8 cellular contexts compared by ENCODE assay signal in genomic region chr5:140176028-140176382, GRCh38. TPM values are rescaled to one million over a fixed set of nuclear protein-coding genes. Genes with fewer than 3 reads are reported as not detected.
DNase-seq lines count a peak whose midpoint lies in the region; ATAC-seq, FAIRE-seq and TF ChIP-seq lines count a peak whose summit lies in the region.

No MANE protein-coding gene starts in this region.

- no peak overlapping the region for H4K8ac ChIP-seq in H1 (ENCODE audit: extremely low read depth, insufficient read depth, low read length)

- H3K4me3 ChIP-seq in CD4-positive, CD25-positive, alpha-beta regulatory T cell (ENCODE audit: low read depth, low read length): peak overlapping the region; percentile 73
- H3K4me3 ChIP-seq in OCI-LY1 (ENCODE audit: low read depth, low read length, poor library complexity, severe bottlenecking) (peak overlapping the region; percentile 80), H1 (ENCODE audit: extremely low read depth in 1 of 4, insufficient read depth in 2 of 4, low read depth in 3 of 4, low read length in 4 of 4) (peak overlapping the region; percentile 60 to 93 (median 80)), neuron (ENCODE audit: low read length) (peak overlapping the region; percentile 68)

- no peaks in the 10 kb centered on the region for H3K9me2 ChIP-seq in OCI-LY1 (ENCODE audit: low read depth, low read length)

- peaks cover 7% of the 10 kb centered on the region; the same call in 1 of the 2 replicates for H3K23me2 ChIP-seq in H1 (ENCODE audit: low read depth, low read length)

- H3K36me3 ChIP-seq in CD4-positive, CD25-positive, alpha-beta regulatory T cell (ENCODE audit: control insufficient read depth, insufficient read depth, low read length): no peaks in the 10 kb centered on the region
- no peaks in the 10 kb centered on the region for H3K36me3 ChIP-seq in OCI-LY1 (ENCODE audit: insufficient read depth, low read length)
- no peaks in the 10 kb centered on the region for H3K36me3 ChIP-seq in H1 (ENCODE audit: control insufficient read depth in 2 of 4, insufficient read depth in 4 of 4, low read length in 3 of 4)
- H3K36me3 ChIP-seq in neuron (ENCODE audit: insufficient read depth, low read length): no peaks in the 10 kb centered on the region

- peaks cover 20% of the 10 kb centered on the region for H3K27me3 Mint-ChIP-seq in CD4-positive, CD25-positive, alpha-beta regulatory T cell

- H2BK15ac ChIP-seq in H1 (ENCODE audit: low read length): no peak overlapping the region

- TF ChIP-seq RAD21 in H1 (IDR thresholded peaks at IDR 0.05 in 1 of 2, conservative IDR thresholded peaks at IDR 0.05 in 1 of 2; ENCODE audit: low read depth in 2 of 2, low read length in 2 of 2): no peak

- no peak overlapping the region for H3K23ac ChIP-seq in H1 (ENCODE audit: insufficient read length)

- H4K5ac ChIP-seq in H1 (ENCODE audit: insufficient read length, low read depth, low read length): no peak overlapping the region

- POLR2A ChIA-PET in H1 (lab: Charles Lee; ENCODE audit: partially characterized antibody): no interaction called here

- no peak overlapping the region for H4K91ac ChIP-seq in H1 (replicated peaks; ENCODE audit: insufficient read length, low read length)

- H3K4me1 Mint-ChIP-seq in CD4-positive, CD25-positive, alpha-beta regulatory T cell: peaks cover 9 to 18% (median 11%) of the 10 kb centered on the region in 4 donors

- peak overlapping the region; percentile 96 to 98 (median 97) for H3K27ac Mint-ChIP-seq in CD4-positive, CD25-positive, alpha-beta regulatory T cell

- no peaks in the 10 kb centered on the region for H3K79me1 ChIP-seq in H1 (ENCODE audit: low read depth, low read length)

- CTCF ChIA-PET in H1 (lab: Charles Lee; ENCODE audit: partially characterized antibody): interaction anchor here (6.1 kb wide), 1 partner anchor 65 kb away, joined by 41 read pairs; no protein-coding TSS in a partner anchor

- no peak for FAIRE-seq in H1 (lab: Jason Lieb, UNC)

- H2BK120ac ChIP-seq in H1 (replicated peaks; ENCODE audit: low read depth, low read length): no peak overlapping the region

- no peak for TF ChIP-seq POLR2A in H1 (IDR thresholded peaks at IDR 0.05; ENCODE audit: control extremely low read depth in 1 of 2, low read depth in 2 of 2, low read length in 2 of 2)

- H2BK5ac ChIP-seq in H1 (ENCODE audit: low read depth, low read length): peak overlapping the region; percentile 71; the same call in 1 of the 2 replicates

- H3K36me3 Mint-ChIP-seq in CD4-positive, CD25-positive, alpha-beta regulatory T cell: no peaks in the 10 kb centered on the region

- no peaks in the 10 kb centered on the region for H3K9me3 Mint-ChIP-seq in CD4-positive, CD25-positive, alpha-beta regulatory T cell

- no peak for TF ChIP-seq EP300 in H1 (IDR thresholded peaks at IDR 0.05; ENCODE audit: borderline replicate concordance in 1 of 2, low read depth in 2 of 2, low read length in 2 of 2)

- no peak for DNase-seq in CD4-positive, CD25-positive, alpha-beta regulatory T cell
- DNase-seq in H1 (ENCODE audit: low read depth in 1 of 2, low spot score in 2 of 2): no peak
- DNase-seq in pons (ENCODE audit: low spot score): no peak

- no peak overlapping the region for H3K14ac ChIP-seq in H1 (ENCODE audit: insufficient read length)

- no peaks in the 10 kb centered on the region for H3K79me2 ChIP-seq in OCI-LY1 (ENCODE audit: insufficient read depth, low read length)
- H3K79me2 ChIP-seq in H1 (ENCODE audit: control insufficient read depth in 1 of 2, insufficient read depth in 2 of 2, low read length in 2 of 2): no peaks in the 10 kb centered on the region

- H3K9me3 ChIP-seq in CD4-positive, CD25-positive, alpha-beta regulatory T cell (ENCODE audit: control insufficient read depth in 2 of 2, low read length in 2 of 2): no peaks in the 10 kb centered on the region
- H3K9me3 ChIP-seq in OCI-LY1 (ENCODE audit: low read length) (no peaks in the 10 kb centered on the region), H1 (ENCODE audit: insufficient read depth in 2 of 2, low read depth in 1 of 2, low read length in 1 of 2) (no peaks in the 10 kb centered on the region), neuron (ENCODE audit: low read length) (no peaks in the 10 kb centered on the region)

- TF ChIP-seq CTCF in OCI-LY1 (IDR thresholded peaks at IDR 0.05; ENCODE audit: low read length) (no peak), H1 (IDR thresholded peaks at IDR 0.05; ENCODE audit: control extremely low read depth in 1 of 3, insufficient read depth in 1 of 3, low read depth in 1 of 3, low read length in 3 of 3) (no peak)

- H3K18ac ChIP-seq in H1 (ENCODE audit: extremely low read depth, low read length): peak overlapping the region; percentile 38; the same call in 1 of the 2 replicates

- H3F3A ChIP-seq in OCI-LY1 (ENCODE audit: insufficient read depth, low read length): no peaks in the 10 kb centered on the region; the same call in 1 of the 2 replicates

- H3K4me3 Mint-ChIP-seq in CD4-positive, CD25-positive, alpha-beta regulatory T cell: peak overlapping the region; percentile 87 to 94 (median 93)

- no peak overlapping the region for H2BK20ac ChIP-seq in H1 (ENCODE audit: low read length)

- H3K27me3 ChIP-seq in CD4-positive, CD25-positive, alpha-beta regulatory T cell (ENCODE audit: control insufficient read depth, insufficient read depth, low read length): no peaks in the 10 kb centered on the region
- H3K27me3 ChIP-seq in OCI-LY1 (ENCODE audit: insufficient read depth, low read length) (no peaks in the 10 kb centered on the region), H1 (replicated peaks in 1 of 4; ENCODE audit: control insufficient read depth in 3 of 4, extremely low read depth in 1 of 4, insufficient read depth in 3 of 4, low read length in 3 of 4) (no peaks in the 10 kb centered on the region), neuron (ENCODE audit: insufficient read depth, low read length) (no peaks in the 10 kb centered on the region)

- H3K4ac ChIP-seq in H1 (replicated peaks; ENCODE audit: insufficient read length, low read depth, low read length): no peak overlapping the region

- H3K9ac ChIP-seq in OCI-LY1 (ENCODE audit: low read length) (peak overlapping the region; percentile 72), H1 (replicated peaks in 1 of 4; ENCODE audit: extremely low read depth in 1 of 4, low read depth in 3 of 4, low read length in 3 of 4) (peak overlapping the region; percentile 40 to 86 (median 48); a peak in 6 of 7 replicates)

- 16% methylated on average over 4 of the region's 4 CpGs; no CpG with 5 or more reads in 1 of the 2 experiments for WGBS in H1 (ENCODE audit: extremely low coverage in 1 of 2, insufficient coverage in 1 of 2, insufficient read length in 1 of 2, insufficient replicate concordance in 2 of 2, low coverage in 1 of 2, low lambda C conversion rate in 2 of 2, missing lambda C conversion rate in 1 of 2), 2 experiments

- ATAC-seq in CD4-positive, CD25-positive, alpha-beta regulatory T cell (ENCODE audit: low read depth in 2 of 2): no peak
- ATAC-seq in GM21423 (IDR thresholded peaks at IDR 0.05; ENCODE audit: unreplicated experiment): no peak
- no peak for ATAC-seq in GM18907 (IDR thresholded peaks at IDR 0.05; ENCODE audit: unreplicated experiment)
- ATAC-seq in HG03175 (IDR thresholded peaks at IDR 0.05; ENCODE audit: unreplicated experiment): no peak

- H3K56ac ChIP-seq in H1 (replicated peaks; ENCODE audit: insufficient read length, low read depth, low read length): no peak overlapping the region

- peaks cover 18% of the 10 kb centered on the region for H3K4me1 ChIP-seq in CD4-positive, CD25-positive, alpha-beta regulatory T cell (ENCODE audit: control insufficient read depth, insufficient read depth, low read length, poor library complexity, severe bottlenecking)
- H3K4me1 ChIP-seq in OCI-LY1 (ENCODE audit: insufficient read depth, low read length, severe bottlenecking): peaks cover 26% of the 10 kb centered on the region
- H3K4me1 ChIP-seq in H1 (replicated peaks in 1 of 4; ENCODE audit: control insufficient read depth in 3 of 4, insufficient read depth in 4 of 4, low read length in 3 of 4): peaks cover 0 to 4% (median 1%) of the 10 kb centered on the region in 4 experiments; a peak in 4 of 7 replicates
- peaks cover 10% of the 10 kb centered on the region for H3K4me1 ChIP-seq in neuron (ENCODE audit: insufficient read depth, low read length)

- peak overlapping the region; percentile 67 for H3K4me2 ChIP-seq in OCI-LY1 (ENCODE audit: low read length)
- H3K4me2 ChIP-seq in H1 (ENCODE audit: insufficient read depth in 1 of 2, low read depth in 2 of 2, low read length in 2 of 2): peak overlapping the region; percentile 71 to 96

- no peak overlapping the region for H2AK5ac ChIP-seq in H1 (ENCODE audit: low read depth, low read length)

- H3K27ac ChIP-seq in CD4-positive, CD25-positive, alpha-beta regulatory T cell (ENCODE audit: insufficient read depth, low read length, poor library complexity, severe bottlenecking): peak overlapping the region; percentile 89
- H3K27ac ChIP-seq in OCI-LY1 (ENCODE audit: low read depth, low read length, poor library complexity, severe bottlenecking) (no peak overlapping the region), H1 (ENCODE audit: low read depth, low read length) (no peak overlapping the region)

- H2AFZ ChIP-seq in OCI-LY1 (ENCODE audit: low read length): no peak overlapping the region
- H2AFZ ChIP-seq in H1 (ENCODE audit: low read length): peak overlapping the region; percentile 96
- H2AFZ ChIP-seq in neuron (ENCODE audit: low read depth, low read length): peak overlapping the region; percentile 88

- H2BK12ac ChIP-seq in H1 (ENCODE audit: low read depth, low read length): 0 out of 2 replicates have a peak overlapping the region, but pooled peaks have one; percentile 68

- no peaks in the 10 kb centered on the region for H4K20me1 ChIP-seq in OCI-LY1 (ENCODE audit: insufficient read depth, low read length)
- H4K20me1 ChIP-seq in H1 (replicated peaks in 1 of 2; ENCODE audit: control insufficient read depth in 1 of 2, insufficient read depth in 2 of 2, low read length in 2 of 2): no peaks in the 10 kb centered on the region

RNA-seq across cellular contexts. Expression of gene CYSTM1, which starts 1.0 kb away (rescaled TPM):
- total RNA-seq in CD4-positive, CD25-positive, alpha-beta regulatory T cell: 7.1 TPM
- 10 to 100 TPM; 10.8 to 26.4 (median 15.1) TPM for polyA plus RNA-seq in CD4-positive, CD25-positive, alpha-beta regulatory T cell
- total RNA-seq in H1 (2021; fragmentation: NEBNext Ultra II Directional; extraction: Animal tissue kit (Norgen Biotek cat#: 25700)): 25.0 and 28.1 TPM in 2 replicates
- 38.8 and 47.8 TPM in 2 replicates for polyA plus RNA-seq in H1 (2011; rRNA removed)
- 52.6 TPM for polyA plus RNA-seq in H1 (2011; cell fraction: cytosol; rRNA removed)
- 25.3 TPM for polyA plus RNA-seq in H1 (2011; cell fraction: nucleus; rRNA removed)
- polyA plus RNA-seq in H1 (2012, experiment 1 of 2): 17.5 to 37.1 TPM (median 30.7 TPM) in 4 replicates
- polyA plus RNA-seq in H1 (2012, experiment 2 of 2): 28.3 TPM
- polyA plus RNA-seq in H1 (2013, experiment 1 of 2): 15.9 TPM
- polyA plus RNA-seq in H1 (2013, experiment 2 of 2): 17.1 TPM
- polyA minus RNA-seq in H1 (2011; rRNA and poly(A)+ RNA removed): 15.7 and 23.1 TPM in 2 replicates
- polyA minus RNA-seq in H1 (2011; cell fraction: cytosol; rRNA and poly(A)+ RNA removed): 16.4 TPM
- 14.4 TPM for polyA minus RNA-seq in H1 (2011; cell fraction: nucleus; rRNA and poly(A)+ RNA removed)

RNA-seq across cellular contexts. Expression of gene IGIP, which starts 50.3 kb away (rescaled TPM):
- 2.3 TPM for total RNA-seq in CD4-positive, CD25-positive, alpha-beta regulatory T cell
- under 1 TPM in 3 of 4 donors, not detected in 1; 0.06 to 0.33 (median 0.28) TPM for polyA plus RNA-seq in CD4-positive, CD25-positive, alpha-beta regulatory T cell
- 0.33 and 0.69 TPM in 2 replicates for total RNA-seq in H1 (2021; fragmentation: NEBNext Ultra II Directional; extraction: Animal tissue kit (Norgen Biotek cat#: 25700))
- 0.14 and 0.32 TPM in 2 replicates for polyA plus RNA-seq in H1 (2011; rRNA removed)
- 0.22 TPM for polyA plus RNA-seq in H1 (2011; cell fraction: cytosol; rRNA removed)
- polyA plus RNA-seq in H1 (2011; cell fraction: nucleus; rRNA removed): 0.19 TPM
- polyA plus RNA-seq in H1 (2012, experiment 1 of 2): 0.36 to 0.56 TPM (median 0.50 TPM) in 4 replicates
- not detected for polyA plus RNA-seq in H1 (2012, experiment 2 of 2)
- 0.28 TPM for polyA plus RNA-seq in H1 (2013, experiment 1 of 2)
- 0.18 TPM for polyA plus RNA-seq in H1 (2013, experiment 2 of 2)
- 0.38 and 0.54 TPM in 2 replicates for polyA minus RNA-seq in H1 (2011; rRNA and poly(A)+ RNA removed)
- polyA minus RNA-seq in H1 (2011; cell fraction: cytosol; rRNA and poly(A)+ RNA removed): not detected
- polyA minus RNA-seq in H1 (2011; cell fraction: nucleus; rRNA and poly(A)+ RNA removed): 0.60 TPM
